In the genomic region with DNA sequence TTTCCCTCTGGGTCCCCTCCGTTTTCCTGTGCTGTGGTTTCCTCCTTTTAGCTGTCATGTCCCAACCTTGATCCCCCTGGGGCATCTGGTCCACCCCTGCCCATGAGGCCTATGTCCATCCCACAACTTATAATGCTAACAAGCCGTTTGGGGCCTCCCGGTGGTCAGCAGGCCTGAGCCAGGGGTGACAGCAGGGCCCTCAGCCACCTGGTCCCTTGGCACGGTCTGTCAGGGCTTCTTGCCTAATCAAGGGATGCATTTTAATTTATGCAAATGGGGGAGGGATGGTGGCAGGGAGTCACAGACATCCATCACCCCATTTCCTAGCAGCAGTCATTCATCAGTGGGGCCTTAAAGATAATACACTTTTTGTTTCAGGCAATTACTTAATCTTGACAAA, we compare ENCODE assay signal across 26 cellular contexts.
DNase-seq lines count a peak whose midpoint lies in the region; FAIRE-seq and TF ChIP-seq lines count a peak whose summit lies in the region.
"Had no signal": no experiment of that assay in that cellular context is flagged by ENCODE, and none has a peak within 500 bp of the region (broad histone marks: within the 10 kb centered on the region; RNA-seq: fewer than 3 reads in every experiment).

No MANE protein-coding gene starts in this region.

- no peak for TF ChIP-seq CTCF in RWPE1 (conservative IDR thresholded peaks at IDR 0.05; ENCODE audit: low read depth)
- no peak for TF ChIP-seq CTCF in chondrocyte (IDR thresholded peaks at IDR 0.05)
- TF ChIP-seq CTCF in type B pancreatic cell (conservative IDR thresholded peaks at IDR 0.05): no peak
- no peak for TF ChIP-seq CTCF in hepatocyte (IDR thresholded peaks at IDR 0.05; ENCODE audit: poor library complexity)

- DNase-seq in RWPE1 (ENCODE audit: low spot score): no peak
- DNase-seq in chondrocyte (ENCODE audit: low spot score): peak; percentile 62
- no peak for DNase-seq in type B pancreatic cell (ENCODE audit: extremely low spot score, unreplicated experiment)
- DNase-seq in activated CD4-positive, alpha-beta T cell treated with anti-CD3 and anti-CD28 coated beads for 48 hours: no peak
- DNase-seq in frontal cortex (ENCODE audit: low spot score in 2 of 2): no peak
- no peak for DNase-seq in hepatocyte (ENCODE audit: low spot score)
- DNase-seq: AML-193; Calu3; DMS79 treated with DMSO at 0.1 percent for 48 hours; KG1; MG63; NCI-H1694; NCI-H2029 treated with DMSO at 0.1 percent for 48 hours; NCI-H446 treated with DMSO at 0.1 percent for 48 hours; NCI-H82; NK-92 treated with Interleukin-12 subunit alpha and Interleukin-12 subunit beta, amount 100 ng/mL, for 24 hours; PC-3; Right ventricle myocardium superior had no signal

- H3K4me1 ChIP-seq in BLaER1 treated with 17β-estradiol and CSF1 and Interleukin-3, amounts not matched to agents 10 nM and 100 nM: peaks cover 2 to 46% (median 36%) of the 10 kb centered on the region in 10 experiments; a peak in 18 of 20 replicates
- H3K4me1 ChIP-seq in hepatocyte (ENCODE audit: insufficient read depth): peaks cover 25% of the 10 kb centered on the region

- no peak overlapping the region for H3K9ac ChIP-seq in BLaER1 treated with 17β-estradiol and CSF1 and Interleukin-3, amounts not matched to agents 10 nM and 100 nM

- no peaks in the 10 kb centered on the region; a peak in 2 of 22 replicates for H4K20me1 ChIP-seq in BLaER1 treated with 17β-estradiol and CSF1 and Interleukin-3, amounts not matched to agents 10 nM and 100 nM
- no peaks in the 10 kb centered on the region for H4K20me1 ChIP-seq in hepatocyte (ENCODE audit: insufficient read depth, poor library complexity, severe bottlenecking)

- no peaks in the 10 kb centered on the region for H3K9me3 Mint-ChIP-seq in chondrocyte (ENCODE audit: low read depth)
- no peaks in the 10 kb centered on the region for H3K9me3 Mint-ChIP-seq in type B pancreatic cell
- H3K9me3 Mint-ChIP-seq: CD8-positive, alpha-beta memory T cell had no signal

- H3K9me2 ChIP-seq in hepatocyte (replicated peaks; ENCODE audit: insufficient read depth): no peaks in the 10 kb centered on the region

- H3K9me3 ChIP-seq in BLaER1 treated with 17β-estradiol and CSF1 and Interleukin-3, amounts not matched to agents 10 nM and 100 nM (replicated peaks in 1 of 11): no peaks in the 10 kb centered on the region
- no peaks in the 10 kb centered on the region for H3K9me3 ChIP-seq in hepatocyte (ENCODE audit: low read depth)
- H3K9me3 ChIP-seq: MG63, SJSA1 had no signal

- no peaks in the 10 kb centered on the region for H3K79me2 ChIP-seq in hepatocyte

- WGBS in hepatocyte (ENCODE audit: low lambda C conversion rate, missing lambda C conversion rate): 87% methylated on average over 4 of the region's 4 CpGs

- no peak for FAIRE-seq in frontal cortex (lab: Jason Lieb, UNC)
- FAIRE-seq: A204.1, GM12892, GM19239, H54 had no signal

- no peak overlapping the region for H3K4me3 ChIP-seq in BLaER1 treated with 17β-estradiol and CSF1 and Interleukin-3, amounts not matched to agents 10 nM and 100 nM
- no peak overlapping the region for H3K4me3 ChIP-seq in hepatocyte
- H3K4me3 ChIP-seq: MG63, SJSA1 had no signal

- H3K27ac Mint-ChIP-seq in chondrocyte (ENCODE audit: unreplicated experiment) (no peak overlapping the region), type B pancreatic cell (peak overlapping the region; percentile 51)
- H3K27ac Mint-ChIP-seq: CD8-positive, alpha-beta memory T cell had no signal

- H3K4me1 Mint-ChIP-seq in chondrocyte (ENCODE audit: low read depth): peaks cover 48% of the 10 kb centered on the region
- peaks cover 28% of the 10 kb centered on the region for H3K4me1 Mint-ChIP-seq in type B pancreatic cell (ENCODE audit: unreplicated experiment)
- H3K4me1 Mint-ChIP-seq: CD8-positive, alpha-beta memory T cell had no signal

- H3K36me3 Mint-ChIP-seq in chondrocyte (ENCODE audit: low read depth): peaks cover 4% of the 10 kb centered on the region
- peaks cover 5% of the 10 kb centered on the region for H3K36me3 Mint-ChIP-seq in type B pancreatic cell
- H3K36me3 Mint-ChIP-seq: CD8-positive, alpha-beta memory T cell had no signal

- H3K36me3 ChIP-seq in BLaER1 treated with 17β-estradiol and CSF1 and Interleukin-3, amounts not matched to agents 10 nM and 100 nM: no peaks in the 10 kb centered on the region
- no peaks in the 10 kb centered on the region for H3K36me3 ChIP-seq in hepatocyte (replicated peaks; ENCODE audit: insufficient read depth, low read depth)

- H3K27me3 Mint-ChIP-seq in chondrocyte (ENCODE audit: low read depth) (no peaks in the 10 kb centered on the region), type B pancreatic cell (peaks cover 8% of the 10 kb centered on the region)
- H3K27me3 Mint-ChIP-seq: CD8-positive, alpha-beta memory T cell had no signal

- H3K4me3 Mint-ChIP-seq in chondrocyte (ENCODE audit: unreplicated experiment) (no peak overlapping the region), type B pancreatic cell (no peak overlapping the region)
- H3K4me3 Mint-ChIP-seq: CD8-positive, alpha-beta memory T cell had no signal

- H3K27me3 ChIP-seq in BLaER1 treated with 17β-estradiol and CSF1 and Interleukin-3, amounts not matched to agents 10 nM and 100 nM: no peaks in the 10 kb centered on the region
- no peaks in the 10 kb centered on the region for H3K27me3 ChIP-seq in hepatocyte
- H3K27me3 ChIP-seq: MG63, SJSA1 had no signal

- H2AFZ ChIP-seq in hepatocyte: no peak overlapping the region

- H3K27ac ChIP-seq in BLaER1 treated with 17β-estradiol and CSF1 and Interleukin-3, amounts not matched to agents 10 nM and 100 nM: no peak overlapping the region
- peak overlapping the region; percentile 83; the same call in 1 of the 2 replicates for H3K27ac ChIP-seq in RWPE1
- no peak overlapping the region for H3K27ac ChIP-seq in hepatocyte
- H3K27ac ChIP-seq: C4-2B, SJSA1 had no signal

- POLR2A ChIA-PET in RWPE1 (lab: Yijun Ruan, JAX; ENCODE audit: low non-redundant PET): no interaction called here

- peak overlapping the region in 9 of 11 experiments; percentile 18 to 63 (median 56); a peak in 16 of 22 replicates for H3K4me2 ChIP-seq in BLaER1 treated with 17β-estradiol and CSF1 and Interleukin-3, amounts not matched to agents 10 nM and 100 nM
- H3K4me2 ChIP-seq in hepatocyte: no peak overlapping the region

- CTCF ChIA-PET in RWPE1 (lab: Yijun Ruan, JAX): no interaction called here
